8 cellular contexts compared by ENCODE assay signal in the genomic region with DNA sequence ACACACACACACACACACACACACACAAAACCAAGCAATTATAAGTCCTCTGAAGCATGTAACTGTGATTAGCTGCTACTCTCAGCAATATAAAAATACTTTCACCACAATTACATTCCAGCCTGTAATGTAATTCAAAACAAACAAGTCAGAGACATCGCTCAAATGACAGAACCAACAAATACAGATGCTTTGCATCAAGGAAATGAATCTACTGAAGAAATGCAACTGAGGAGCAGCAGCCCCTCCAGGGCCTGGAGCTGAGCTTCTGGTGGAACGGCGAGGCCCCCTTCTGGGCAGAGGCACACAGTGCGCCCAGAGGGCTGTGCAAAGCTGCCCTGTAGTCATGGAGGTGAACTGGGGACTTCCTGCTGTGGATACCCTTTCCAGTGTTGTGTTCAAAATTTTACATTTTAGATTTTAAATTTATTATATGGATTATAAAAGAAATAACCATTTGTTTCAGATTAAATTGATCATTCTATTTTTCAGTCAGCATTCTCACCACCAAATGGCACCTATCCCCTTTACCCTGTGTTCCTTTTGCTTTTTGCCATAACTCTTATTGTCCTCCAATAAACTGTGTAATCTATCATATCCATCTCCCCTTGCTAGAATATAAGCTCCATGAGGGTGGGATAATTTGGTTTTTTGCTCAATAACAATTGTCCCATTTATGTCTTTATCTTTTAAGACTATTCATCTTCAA. TPM values are rescaled to one million over a fixed set of nuclear protein-coding genes. Genes with fewer than 3 reads are reported as not detected.
DNase-seq lines count a peak whose midpoint lies in the region; TF ChIP-seq lines count a peak whose summit lies in the region.

No MANE protein-coding gene starts in this region.

- intact Hi-C loops in activated naive CD4-positive, alpha-beta T cell treated with anti-CD3 and anti-CD28 coated beads for 36 hours (cut with micrococcal nuclease): loop anchor here (1.0 to 2.0 kb wide), 7 partner anchors 194 to 953 kb away; no protein-coding TSS in a partner anchor
- intact Hi-C loops in head of caudate nucleus (cut with DNase I): loop anchor here (5.0 to 10.0 kb wide), 3 partner anchors 402 to 952 kb away; no protein-coding TSS in a partner anchor

- peaks cover 6 to 18% of the 10 kb centered on the region in 2 experiments for H3K36me3 ChIP-seq in SK-N-SH (replicated peaks in 1 of 2; ENCODE audit: control insufficient read depth in 1 of 2, insufficient read depth in 2 of 2, low read length in 1 of 2)

- H2BK15ac ChIP-seq in H9 (ENCODE audit: low read depth, low read length): no peak overlapping the region

- H4K8ac ChIP-seq in H9 (replicated peaks; ENCODE audit: insufficient read length, low read depth, low read length): no peak overlapping the region

- no peaks in the 10 kb centered on the region for H3K27me3 Mint-ChIP-seq in H9 (ENCODE audit: low read depth)
- no peaks in the 10 kb centered on the region for H3K27me3 Mint-ChIP-seq in activated naive CD4-positive, alpha-beta T cell treated with anti-CD3 and anti-CD28 coated beads for 36 hours (ENCODE audit: low read depth)
- no peaks in the 10 kb centered on the region for H3K27me3 Mint-ChIP-seq in progenitor cell of endocrine pancreas

- TF ChIP-seq CTCF in GM10266 (IDR thresholded peaks at IDR 0.05; ENCODE audit: control insufficient read depth, insufficient read depth, low read depth, missing control alignments) (peak; percentile 93), H9 (conservative IDR thresholded peaks at IDR 0.05) (peak; percentile 98), SK-N-SH (IDR thresholded peaks at IDR 0.05) (peak; percentile 96), progenitor cell of endocrine pancreas (IDR thresholded peaks at IDR 0.05; ENCODE audit: unreplicated experiment) (peak; percentile 98)

- H3K36me3 Mint-ChIP-seq in H9 (ENCODE audit: insufficient read depth in 1 of 3, low read depth in 3 of 3) (peaks cover 4 to 17% (median 5%) of the 10 kb centered on the region in 3 experiments; a peak in 6 of 7 replicates), progenitor cell of endocrine pancreas (ENCODE audit: insufficient read depth) (peaks cover 1% of the 10 kb centered on the region)
- peaks cover 26% of the 10 kb centered on the region for H3K36me3 Mint-ChIP-seq in activated naive CD4-positive, alpha-beta T cell treated with anti-CD3 and anti-CD28 coated beads for 36 hours (ENCODE audit: low read depth)

- no peak overlapping the region for H3K18ac ChIP-seq in H9 (ENCODE audit: insufficient read length, low read depth, low read length)

- H3K4me2 ChIP-seq in H9 (ENCODE audit: insufficient read depth, insufficient read length, low read length) (no peak overlapping the region), SK-N-SH (no peak overlapping the region)

- CTCF ChIA-PET in SK-N-SH (lab: Yijun Ruan, JAX): interaction anchor here (0.5 to 5.6 kb wide), 62 partner anchors 8 to 996 kb away, joined by 3 to 63 read pairs (median 4); partner anchors contain the start of gene AIG1
- CTCF ChIA-PET in activated naive CD4-positive, alpha-beta T cell treated with anti-CD3 and anti-CD28 coated beads for 36 hours (lab: Charles Lee): interaction anchor here (0.6 to 3.7 kb wide), 15 partner anchors 10 to 861 kb away, joined by 3 to 17 read pairs (median 5); no protein-coding TSS in a partner anchor

- no peak overlapping the region for H2BK120ac ChIP-seq in H9 (ENCODE audit: low read depth, low read length, poor library complexity, severe bottlenecking)

- no peak overlapping the region for H3K14ac ChIP-seq in H9 (ENCODE audit: insufficient read depth, low read length)

- H3K79me2 ChIP-seq in H9 (ENCODE audit: insufficient read depth, low read length): no peaks in the 10 kb centered on the region
- no peaks in the 10 kb centered on the region for H3K79me2 ChIP-seq in SK-N-SH (ENCODE audit: insufficient read depth)

- H2AK5ac ChIP-seq in H9 (ENCODE audit: insufficient read length, low read length): no peak overlapping the region

- H4K5ac ChIP-seq in H9 (ENCODE audit: insufficient read length, low read depth, low read length): no peak overlapping the region

- no peak overlapping the region for H2BK20ac ChIP-seq in H9 (ENCODE audit: low read depth, low read length, poor library complexity, severe bottlenecking)

- peaks cover 7% of the 10 kb centered on the region for H3F3A ChIP-seq in SK-N-SH (replicated peaks; ENCODE audit: insufficient read depth)

- no peak overlapping the region for H3T11ph ChIP-seq in H9 (ENCODE audit: low read length)

- peak overlapping the region in 1 of 2 experiments; percentile 51; a peak in 1 of 4 replicates for H3K4me3 ChIP-seq in SK-N-SH (ENCODE audit: low read depth in 2 of 2, low read length in 1 of 2)

- H3K4ac ChIP-seq in H9 (ENCODE audit: low read depth, low read length): no peak overlapping the region

- H3K4me1 ChIP-seq in H9 (ENCODE audit: insufficient read depth, low read length) (no peaks in the 10 kb centered on the region), SK-N-SH (ENCODE audit: control insufficient read depth in 1 of 2, insufficient read depth in 2 of 2, low read depth in 1 of 2, low read length in 1 of 2) (no peaks in the 10 kb centered on the region)

- H3K9ac ChIP-seq in H9 (ENCODE audit: extremely low read depth, insufficient read length, low read length) (no peak overlapping the region), SK-N-SH (no peak overlapping the region)

- no peaks in the 10 kb centered on the region for H3K9me2 ChIP-seq in SK-N-SH

- POLR2A ChIA-PET in SK-N-SH (lab: Yijun Ruan, JAX): no interaction called here

- no peaks in the 10 kb centered on the region for H3K79me1 ChIP-seq in H9 (ENCODE audit: insufficient read depth, low read depth, low read length, poor library complexity, severe bottlenecking)

- H3K27ac ChIP-seq in H9 (ENCODE audit: insufficient read length, low read depth, low read length) (no peak overlapping the region), SK-N-SH (ENCODE audit: low read depth in 2 of 2, low read length in 1 of 2) (no peak overlapping the region)

- H3K4me3 Mint-ChIP-seq in H9 (no peak overlapping the region), progenitor cell of endocrine pancreas (ENCODE audit: low read depth) (no peak overlapping the region)
- H3K4me3 Mint-ChIP-seq in activated naive CD4-positive, alpha-beta T cell treated with anti-CD3 and anti-CD28 coated beads for 36 hours: no peak overlapping the region

- peak; percentile 99 for TF ChIP-seq RAD21 in SK-N-SH (IDR thresholded peaks at IDR 0.05; ENCODE audit: low read length)

- no peak overlapping the region for H2BK12ac ChIP-seq in H9 (ENCODE audit: insufficient read length, low read depth, low read length)

- no peak overlapping the region for H4K91ac ChIP-seq in H9 (ENCODE audit: insufficient read length, low read depth, low read length)

- no peak overlapping the region for H3K23ac ChIP-seq in H9 (ENCODE audit: insufficient read length, low read depth, low read length)

- no peaks in the 10 kb centered on the region for H3K9me3 ChIP-seq in H9 (ENCODE audit: control insufficient read depth, low read depth, low read length)
- H3K9me3 ChIP-seq in SK-N-SH: no peaks in the 10 kb centered on the region

- H2BK5ac ChIP-seq in H9 (ENCODE audit: insufficient read length, low read length): no peak overlapping the region

- H2AFZ ChIP-seq in H9 (ENCODE audit: low read length) (no peak overlapping the region), SK-N-SH (ENCODE audit: low read depth) (no peak overlapping the region)

- H4K20me1 ChIP-seq in H9 (ENCODE audit: control insufficient read depth, insufficient read depth, insufficient read length) (no peaks in the 10 kb centered on the region), SK-N-SH (ENCODE audit: insufficient read depth) (no peaks in the 10 kb centered on the region)

- H3K27ac Mint-ChIP-seq in H9: no peak overlapping the region; a peak in 1 of 7 replicates
- H3K27ac Mint-ChIP-seq in activated naive CD4-positive, alpha-beta T cell treated with anti-CD3 and anti-CD28 coated beads for 36 hours: no peak overlapping the region
- H3K27ac Mint-ChIP-seq in progenitor cell of endocrine pancreas: no peak overlapping the region

- no peaks in the 10 kb centered on the region for H3K9me3 Mint-ChIP-seq in H9
- no peaks in the 10 kb centered on the region for H3K9me3 Mint-ChIP-seq in activated naive CD4-positive, alpha-beta T cell treated with anti-CD3 and anti-CD28 coated beads for 36 hours
- no peaks in the 10 kb centered on the region for H3K9me3 Mint-ChIP-seq in progenitor cell of endocrine pancreas (ENCODE audit: low read depth)

- no peak overlapping the region for H3K56ac ChIP-seq in H9 (ENCODE audit: insufficient read length, low read depth, low read length)

- H3K23me2 ChIP-seq in H9 (ENCODE audit: insufficient read length, low read depth, low read length, poor library complexity, severe bottlenecking): no peaks in the 10 kb centered on the region

- H3K4me1 Mint-ChIP-seq in H9 (no peaks in the 10 kb centered on the region), progenitor cell of endocrine pancreas (ENCODE audit: low read depth) (peaks cover 3% of the 10 kb centered on the region)
- peaks cover 14% of the 10 kb centered on the region for H3K4me1 Mint-ChIP-seq in activated naive CD4-positive, alpha-beta T cell treated with anti-CD3 and anti-CD28 coated beads for 36 hours (ENCODE audit: low read depth)

- TF ChIP-seq EP300 in SK-N-SH (IDR thresholded peaks at IDR 0.05; ENCODE audit: borderline replicate concordance in 1 of 2, low read depth in 1 of 2, low read length in 1 of 2): no peak

- DNase-seq in GM10266 (ENCODE audit: extremely low spot score) (peak; percentile 62), H9 (peak; percentile 81), LoVo (ENCODE audit: low spot score) (peak; percentile 41), SK-N-SH (peak; percentile 79), head of caudate nucleus (peak; percentile 62 to 90 (median 80)), progenitor cell of endocrine pancreas (ENCODE audit: low spot score, unreplicated experiment) (peak; percentile 75), mesenteric fat pad (ENCODE audit: low spot score) (no peak)
- peak; percentile 76 for DNase-seq in activated naive CD4-positive, alpha-beta T cell treated with anti-CD3 and anti-CD28 coated beads for 36 hours

- no peaks in the 10 kb centered on the region for H3K27me3 ChIP-seq in H9 (ENCODE audit: insufficient read depth, low read length)
- no peaks in the 10 kb centered on the region for H3K27me3 ChIP-seq in SK-N-SH (ENCODE audit: insufficient read depth)

- no CpG with 5 or more reads among the region's 4 CpGs for WGBS in H9 (ENCODE audit: extremely low coverage, insufficient read length, low lambda C conversion rate)
- 11% methylated on average over 4 of the region's 4 CpGs for WGBS in SK-N-SH (ENCODE audit: low lambda C conversion rate)

RNA-seq across cellular contexts. Expression of gene ADAT2, which starts 23.2 kb away (rescaled TPM):
- total RNA-seq in H9 (2021) (11.3 and 13.1 TPM in 2 replicates), progenitor cell of endocrine pancreas (10.7 and 11.4 TPM in 2 replicates), mesenteric fat pad (8.3 TPM)
- polyA plus RNA-seq in SK-N-SH (2012; rRNA removed): 5.4 and 9.2 TPM in 2 replicates
- polyA plus RNA-seq in SK-N-SH (2012; cell fraction: cytosol; rRNA removed): 3.7 and 3.8 TPM in 2 replicates
- 24.9 and 33.5 TPM in 2 replicates for polyA plus RNA-seq in SK-N-SH (2012; cell fraction: nucleus; rRNA removed)
- total RNA-seq in activated naive CD4-positive, alpha-beta T cell treated with anti-CD3 and anti-CD28 coated beads for 36 hours: 10 to 100 TPM; 36.8 to 39.5 TPM

RNA-seq across cellular contexts. Expression of gene PEX3, which starts 23.3 kb away (rescaled TPM):
- total RNA-seq in H9 (2021): 15.4 and 17.9 TPM in 2 replicates
- polyA plus RNA-seq in SK-N-SH (2012; rRNA removed): 14.1 and 14.5 TPM in 2 replicates
- 16.3 and 17.8 TPM in 2 replicates for polyA plus RNA-seq in SK-N-SH (2012; cell fraction: cytosol; rRNA removed)
- polyA plus RNA-seq in SK-N-SH (2012; cell fraction: nucleus; rRNA removed): 11.1 and 16.0 TPM in 2 replicates
- total RNA-seq in activated naive CD4-positive, alpha-beta T cell treated with anti-CD3 and anti-CD28 coated beads for 36 hours: 10 to 100 TPM; 10.8 to 11.9 TPM
- total RNA-seq in progenitor cell of endocrine pancreas: 15.1 and 18.3 TPM in 2 replicates
- total RNA-seq in mesenteric fat pad: 15.4 TPM
